ENCODE assay signal across 19 cellular contexts in the genomic region with DNA sequence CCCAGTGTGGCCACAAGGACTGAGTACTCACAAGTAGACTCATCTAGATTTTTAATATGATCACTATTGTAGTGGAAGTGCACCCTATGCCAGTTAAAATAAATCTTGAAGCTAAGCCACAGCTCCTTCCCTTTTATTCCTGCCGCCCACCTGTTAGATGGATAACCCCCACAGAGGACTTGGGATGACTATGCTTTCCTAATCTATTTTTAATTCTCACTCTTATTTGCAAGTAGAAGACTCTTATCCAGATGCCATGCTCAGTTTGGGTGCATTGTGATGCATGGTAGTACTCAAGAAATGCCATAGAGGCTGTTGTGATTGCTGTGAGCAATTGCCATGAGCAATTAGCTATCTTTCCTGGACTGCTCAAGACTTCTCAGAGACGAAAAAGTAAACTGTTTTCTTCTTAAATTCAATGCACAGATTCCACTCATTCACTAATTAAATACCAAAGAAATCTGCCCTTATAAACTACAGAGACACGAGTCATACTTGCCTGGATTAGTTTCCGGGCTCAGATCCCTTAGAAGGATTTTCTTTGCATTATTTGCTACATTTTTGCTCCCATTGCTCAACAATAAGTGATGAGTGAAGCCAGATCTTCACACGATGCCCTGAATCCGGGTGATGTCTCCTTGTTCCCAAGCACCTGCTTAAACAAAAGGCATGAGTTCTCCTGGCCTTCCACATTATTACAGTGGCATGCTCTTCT.
DNase-seq lines count a peak whose midpoint lies in the region; ATAC-seq, FAIRE-seq and TF ChIP-seq lines count a peak whose summit lies in the region.
"Had no signal": no experiment of that assay in that cellular context is flagged by ENCODE, and none has a peak within 500 bp of the region (broad histone marks: within the 10 kb centered on the region; RNA-seq: fewer than 3 reads in every experiment).

No MANE protein-coding gene starts in this region.

- TF ChIP-seq EP300 in stomach (IDR thresholded peaks at IDR 0.05), result no peak

- H3K4me1 ChIP-seq in Caco-2 (peaks cover 60% of the 10 kb centered on the region), stomach (peaks cover 6 to 30% (median 8%) of the 10 kb centered on the region in 4 donors)

- no peak for FAIRE-seq in bronchial epithelial cell (lab: Jason Lieb, UNC)
- FAIRE-seq: D721Med, G401.6, HTR-8/SVneo had no signal

- H3K4me1 Mint-ChIP-seq in Caco-2 (ENCODE audit: low read depth, unreplicated experiment), result peaks cover 49% of the 10 kb centered on the region
- H3K4me1 Mint-ChIP-seq in activated CD8-positive, alpha-beta T cell treated with anti-CD3 and anti-CD28 coated beads for 36 hours (ENCODE audit: low read depth), result no peaks in the 10 kb centered on the region
- H3K4me1 Mint-ChIP-seq: B cell had no signal

- CTCF ChIA-PET in Caco-2 (lab: Charles Lee), result interaction anchor here (0.6 kb wide), 1 partner anchor 483 kb away, joined by 3 read pairs; no protein-coding TSS in a partner anchor
- CTCF ChIA-PET in activated CD8-positive, alpha-beta T cell treated with anti-CD3 and anti-CD28 coated beads for 36 hours (lab: Charles Lee), result no interaction called here

- WGBS in stomach, 5 donors, result 38 to 56% (median 51%) methylated on average over 6 of the region's 6 CpGs

- no peak overlapping the region for H3K4me3 ChIP-seq in Caco-2 (ENCODE audit: low read depth, low read length)
- no peak overlapping the region for H3K4me3 ChIP-seq in bronchial epithelial cell (ENCODE audit: low read depth, low read length)
- no peak overlapping the region for H3K4me3 ChIP-seq in stomach
- H3K4me3 ChIP-seq: PC-9 had no signal

- H3K27me3 ChIP-seq in Caco-2 (replicated peaks; ENCODE audit: control insufficient read depth, insufficient read depth, low read length), result no peaks in the 10 kb centered on the region
- no peaks in the 10 kb centered on the region for H3K27me3 ChIP-seq in bronchial epithelial cell (ENCODE audit: control insufficient read depth, insufficient read depth, low read length)
- H3K27me3 ChIP-seq in stomach, result no peaks in the 10 kb centered on the region

- H3K9me3 ChIP-seq in Caco-2, result peaks cover 15% of the 10 kb centered on the region; the same call in 1 of the 2 replicates
- H3K9me3 ChIP-seq in stomach, result peaks cover 0 to 4% (median 0%) of the 10 kb centered on the region in 4 donors

- no peaks in the 10 kb centered on the region for H3K27me3 Mint-ChIP-seq in Caco-2 (ENCODE audit: insufficient read depth, unreplicated experiment)
- H3K27me3 Mint-ChIP-seq in activated CD8-positive, alpha-beta T cell treated with anti-CD3 and anti-CD28 coated beads for 36 hours, result no peaks in the 10 kb centered on the region
- H3K27me3 Mint-ChIP-seq: B cell; CD4-positive, alpha-beta T cell had no signal

- H3K9me3 Mint-ChIP-seq in Caco-2 (ENCODE audit: unreplicated experiment), result peaks cover 10% of the 10 kb centered on the region
- H3K9me3 Mint-ChIP-seq in activated CD8-positive, alpha-beta T cell treated with anti-CD3 and anti-CD28 coated beads for 36 hours, result no peaks in the 10 kb centered on the region

- DNase-seq in Caco-2 (peak; percentile 47 to 55), HS-5 (ENCODE audit: low read depth) (peak; percentile 61), bronchial epithelial cell (ENCODE audit: low read depth) (peak; percentile 47), myocyte (ENCODE audit: low read depth) (peak; percentile 44), KBM-7 (no peak), NCI-H69 (lab: John Stamatoyannopoulos, UW) (no peak), stomach (no peak)
- no peak for DNase-seq in activated CD8-positive, alpha-beta T cell treated with anti-CD3 and anti-CD28 coated beads for 36 hours
- DNase-seq: CD4-positive, alpha-beta T cell; DND-41; GOT3; NCI-H1105 treated with DMSO at 0.1 percent for 48 hours; NCI-H1930; NCI-H446 had no signal

- no peak for ATAC-seq in activated CD8-positive, alpha-beta T cell treated with anti-CD3 and anti-CD28 coated beads for 36 hours

- TF ChIP-seq POLR2A in stomach (IDR thresholded peaks at IDR 0.05), result no peak

- no peaks in the 10 kb centered on the region for H3K36me3 ChIP-seq in Caco-2 (ENCODE audit: control insufficient read depth, insufficient read depth, low read length)
- H3K36me3 ChIP-seq in bronchial epithelial cell (ENCODE audit: control insufficient read depth, insufficient read depth, low read length), result no peaks in the 10 kb centered on the region
- no peaks in the 10 kb centered on the region for H3K36me3 ChIP-seq in stomach

- in situ Hi-C loops in KBM-7 (cut with MboI; ENCODE audit: low pct_unique_long_range_greater_than_20kb, low sequenced_read_pairs), result no loop called here

- BruUV-seq in Caco-2 (replicated peaks; lab: Mats Ljungman, UMichigan), result no TSS peak

- H3K27ac ChIP-seq in stomach, result no peak overlapping the region
- H3K27ac ChIP-seq: PC-9 had no signal

- H3K4me3 Mint-ChIP-seq in Caco-2 (ENCODE audit: unreplicated experiment), result peak overlapping the region; percentile 34
- H3K4me3 Mint-ChIP-seq in activated CD8-positive, alpha-beta T cell treated with anti-CD3 and anti-CD28 coated beads for 36 hours, result no peak overlapping the region
- H3K4me3 Mint-ChIP-seq: B cell; CD4-positive, alpha-beta T cell had no signal

- H3K27ac Mint-ChIP-seq in Caco-2 (ENCODE audit: unreplicated experiment), result peak overlapping the region; percentile 60
- no peak overlapping the region for H3K27ac Mint-ChIP-seq in activated CD8-positive, alpha-beta T cell treated with anti-CD3 and anti-CD28 coated beads for 36 hours
- H3K27ac Mint-ChIP-seq: B cell; CD4-positive, alpha-beta T cell had no signal

- H3K36me3 Mint-ChIP-seq in Caco-2 (ENCODE audit: insufficient read depth, unreplicated experiment), result peaks cover 21% of the 10 kb centered on the region
- no peaks in the 10 kb centered on the region for H3K36me3 Mint-ChIP-seq in activated CD8-positive, alpha-beta T cell treated with anti-CD3 and anti-CD28 coated beads for 36 hours (ENCODE audit: low read depth)

- intact Hi-C loops in Caco-2 (cut with micrococcal nuclease; ENCODE audit: unreplicated experiment) (loop anchor here (1.0 to 10.0 kb wide), 4 partner anchors 28 to 473 kb away; a partner anchor contains a TSS), stomach (cut with DNase I; ENCODE audit: low total_unique reads) (no loop called here)
- intact Hi-C loops in activated CD8-positive, alpha-beta T cell treated with anti-CD3 and anti-CD28 coated beads for 36 hours (cut with micrococcal nuclease), result no loop called here

- no peak for TF ChIP-seq CTCF in Caco-2 (IDR thresholded peaks at IDR 0.05; ENCODE audit: insufficient read depth in 1 of 2, low read depth in 1 of 2, low read length in 1 of 2, severe bottlenecking in 1 of 2, unreplicated experiment in 1 of 2)
- no peak for TF ChIP-seq CTCF in bronchial epithelial cell (IDR thresholded peaks at IDR 0.05; ENCODE audit: insufficient read depth, low read length, severe bottlenecking)
- no peak for TF ChIP-seq CTCF in activated CD8-positive, alpha-beta T cell treated with anti-CD3 and anti-CD28 coated beads for 36 hours (IDR thresholded peaks at IDR 0.05)
- TF ChIP-seq CTCF in stomach (IDR thresholded peaks at IDR 0.05), result no peak

- POLR2A ChIA-PET in Caco-2 (lab: Charles Lee), result no interaction called here
- POLR2A ChIA-PET in activated CD8-positive, alpha-beta T cell treated with anti-CD3 and anti-CD28 coated beads for 36 hours (lab: Charles Lee), result no interaction called here

Comparison
In these comparisons a context has a peak if more than half of its experiments do, and no peak if none do; other contexts are left out.
1. DNase-seq: peak in Caco-2 (2 of 2), HS-5 (single experiment), bronchial epithelial cell (single experiment) and myocyte (single experiment); none in KBM-7 (single experiment), activated CD8-positive, alpha-beta T cell treated with anti-CD3 and anti-CD28 coated beads for 36 hours (single experiment), NCI-H69 (single experiment) and stomach (single experiment).